30 cellular contexts compared by ENCODE assay signal in genomic region chr17:61897548-61898180, GRCh38.
"Had no signal": no experiment of that assay in that cellular context is flagged by ENCODE, and none has a peak within 500 bp of the region (broad histone marks: within the 10 kb centered on the region; RNA-seq: fewer than 3 reads in every experiment).

No MANE protein-coding gene starts in this region.

- H3K36me3 ChIP-seq: breast epithelium had no signal

- ATAC-seq: activated naive CD8-positive, alpha-beta T cell treated with anti-CD3 and anti-CD28 coated beads, Interleukin-2, amount 50 U/mL, for 24 hours; heart right ventricle; naive thymus-derived CD4-positive, alpha-beta T cell; right cardiac atrium; T-helper 17 cell had no signal

- H3K9me3 ChIP-seq: breast epithelium, esophagus squamous epithelium, heart right ventricle, spleen, tibial nerve had no signal

- H3K27me3 Mint-ChIP-seq: activated CD4-positive, alpha-beta memory T cell treated with anti-CD3 and anti-CD28 coated beads for 36 hours; activated CD4-positive, alpha-beta T cell treated with anti-CD3 and anti-CD28 coated beads, Interleukin-2, amount 10 ng/mL, durations not matched to agents 24 days and 14 days; activated naive CD4-positive, alpha-beta T cell treated with anti-CD3 and anti-CD28 coated beads, Interleukin-2, amount 50 U/mL, for 24 hours; activated naive CD8-positive, alpha-beta T cell treated with anti-CD3 and anti-CD28 coated beads, Interleukin-2, amount 50 U/mL, for 24 hours; activated T-cell treated with anti-CD3 and anti-CD28 coated beads, Interleukin-2, amount 50 U/mL, for 24 hours; dendritic cell treated with granulocyte-macrophage colony-stimulating factor and Interleukin-4, amounts not matched to agents 40 ng/mL and 50 ng/mL, for 4 days; naive thymus-derived CD4-positive, alpha-beta T cell; T-helper 17 cell had no signal

- H3K4me3 ChIP-seq: breast epithelium, esophagus squamous epithelium, heart right ventricle, spleen, tibial nerve had no signal

- H3K4me3 Mint-ChIP-seq: activated CD4-positive, alpha-beta memory T cell treated with anti-CD3 and anti-CD28 coated beads for 36 hours; activated CD4-positive, alpha-beta T cell treated with anti-CD3 and anti-CD28 coated beads, Interleukin-2, amount 10 ng/mL, durations not matched to agents 24 days and 14 days; activated naive CD4-positive, alpha-beta T cell treated with anti-CD3 and anti-CD28 coated beads, Interleukin-2, amount 50 U/mL, for 24 hours; activated naive CD8-positive, alpha-beta T cell treated with anti-CD3 and anti-CD28 coated beads, Interleukin-2, amount 50 U/mL, for 24 hours; activated T-cell treated with anti-CD3 and anti-CD28 coated beads, Interleukin-2, amount 50 U/mL, for 24 hours; dendritic cell treated with granulocyte-macrophage colony-stimulating factor and Interleukin-4, amounts not matched to agents 40 ng/mL and 50 ng/mL, for 4 days; immature natural killer cell; naive thymus-derived CD4-positive, alpha-beta T cell; T-helper 17 cell had no signal

- H3K4me1 ChIP-seq: breast epithelium, esophagus squamous epithelium, heart right ventricle, parathyroid adenoma, spleen, tibial nerve had no signal

- H3K27ac Mint-ChIP-seq: activated CD4-positive, alpha-beta memory T cell treated with anti-CD3 and anti-CD28 coated beads for 36 hours; activated CD4-positive, alpha-beta T cell treated with anti-CD3 and anti-CD28 coated beads, Interleukin-2, amount 10 ng/mL, durations not matched to agents 24 days and 14 days; activated naive CD4-positive, alpha-beta T cell treated with anti-CD3 and anti-CD28 coated beads, Interleukin-2, amount 50 U/mL, for 24 hours; activated naive CD8-positive, alpha-beta T cell treated with anti-CD3 and anti-CD28 coated beads, Interleukin-2, amount 50 U/mL, for 24 hours; activated T-cell treated with anti-CD3 and anti-CD28 coated beads, Interleukin-2, amount 50 U/mL, for 24 hours; dendritic cell treated with granulocyte-macrophage colony-stimulating factor and Interleukin-4, amounts not matched to agents 40 ng/mL and 50 ng/mL, for 4 days; T-helper 17 cell had no signal

- H3K27ac ChIP-seq: breast epithelium, epithelial cell of prostate, esophagus squamous epithelium, heart right ventricle, parathyroid adenoma, spleen, tibial nerve, WERI-Rb-1 had no signal

- H3K9me3 Mint-ChIP-seq: activated CD4-positive, alpha-beta memory T cell treated with anti-CD3 and anti-CD28 coated beads for 36 hours; activated CD4-positive, alpha-beta T cell treated with anti-CD3 and anti-CD28 coated beads, Interleukin-2, amount 10 ng/mL, durations not matched to agents 24 days and 14 days; activated naive CD4-positive, alpha-beta T cell treated with anti-CD3 and anti-CD28 coated beads, Interleukin-2, amount 50 U/mL, for 24 hours; activated naive CD8-positive, alpha-beta T cell treated with anti-CD3 and anti-CD28 coated beads, Interleukin-2, amount 50 U/mL, for 24 hours; activated T-cell treated with anti-CD3 and anti-CD28 coated beads, Interleukin-2, amount 50 U/mL, for 24 hours; dendritic cell treated with granulocyte-macrophage colony-stimulating factor and Interleukin-4, amounts not matched to agents 40 ng/mL and 50 ng/mL, for 4 days; immature natural killer cell; naive thymus-derived CD4-positive, alpha-beta T cell had no signal

- H3K27me3 ChIP-seq: breast epithelium, esophagus squamous epithelium, heart right ventricle, spleen, tibial nerve had no signal

- H3K4me1 Mint-ChIP-seq: activated CD4-positive, alpha-beta T cell treated with anti-CD3 and anti-CD28 coated beads, Interleukin-2, amount 10 ng/mL, durations not matched to agents 24 days and 14 days; activated naive CD4-positive, alpha-beta T cell treated with anti-CD3 and anti-CD28 coated beads, Interleukin-2, amount 50 U/mL, for 24 hours; activated naive CD8-positive, alpha-beta T cell treated with anti-CD3 and anti-CD28 coated beads, Interleukin-2, amount 50 U/mL, for 24 hours; immature natural killer cell; T-helper 17 cell had no signal

- DNase-seq: activated CD4-positive, alpha-beta memory T cell treated with anti-CD3 and anti-CD28 coated beads for 36 hours; activated CD4-positive, alpha-beta T cell treated with anti-CD3 and anti-CD28 coated beads, Interleukin-2, amount 10 ng/mL, durations not matched to agents 24 days and 14 days; activated CD4-positive, CD25-positive, alpha-beta regulatory T cell treated with anti-CD3 and anti-CD28 coated beads, Interleukin-2, amount 50 U/mL, for 72 hours; activated CD8-positive, alpha-beta memory T cell treated with anti-CD3 and anti-CD28 coated beads, Interleukin-2, amount 50 U/mL, for 4 hours; activated gamma-delta T cell treated with Interleukin-2 at 50 U/mL for 16 hours; activated naive CD8-positive, alpha-beta T cell treated with anti-CD3 and anti-CD28 coated beads, Interleukin-2, amount 50 U/mL, for 24 hours; activated T-cell treated with anti-CD3 and anti-CD28 coated beads, Interleukin-2, amount 50 U/mL, for 24 hours; amygdala; central memory CD4-positive, alpha-beta T cell; effector CD4-positive, alpha-beta T cell; esophagus squamous epithelium; foreskin melanocyte; heart right ventricle; immature natural killer cell; kidney; midbrain; naive thymus-derived CD4-positive, alpha-beta T cell; nucleus accumbens; right cardiac atrium; spleen; stimulated activated naive CD4-positive, alpha-beta T cell; T-helper 17 cell; T1000; WERI-Rb-1 had no signal
